Comparison of ENCODE assay signal across 1 cellular context in the genomic region with DNA sequence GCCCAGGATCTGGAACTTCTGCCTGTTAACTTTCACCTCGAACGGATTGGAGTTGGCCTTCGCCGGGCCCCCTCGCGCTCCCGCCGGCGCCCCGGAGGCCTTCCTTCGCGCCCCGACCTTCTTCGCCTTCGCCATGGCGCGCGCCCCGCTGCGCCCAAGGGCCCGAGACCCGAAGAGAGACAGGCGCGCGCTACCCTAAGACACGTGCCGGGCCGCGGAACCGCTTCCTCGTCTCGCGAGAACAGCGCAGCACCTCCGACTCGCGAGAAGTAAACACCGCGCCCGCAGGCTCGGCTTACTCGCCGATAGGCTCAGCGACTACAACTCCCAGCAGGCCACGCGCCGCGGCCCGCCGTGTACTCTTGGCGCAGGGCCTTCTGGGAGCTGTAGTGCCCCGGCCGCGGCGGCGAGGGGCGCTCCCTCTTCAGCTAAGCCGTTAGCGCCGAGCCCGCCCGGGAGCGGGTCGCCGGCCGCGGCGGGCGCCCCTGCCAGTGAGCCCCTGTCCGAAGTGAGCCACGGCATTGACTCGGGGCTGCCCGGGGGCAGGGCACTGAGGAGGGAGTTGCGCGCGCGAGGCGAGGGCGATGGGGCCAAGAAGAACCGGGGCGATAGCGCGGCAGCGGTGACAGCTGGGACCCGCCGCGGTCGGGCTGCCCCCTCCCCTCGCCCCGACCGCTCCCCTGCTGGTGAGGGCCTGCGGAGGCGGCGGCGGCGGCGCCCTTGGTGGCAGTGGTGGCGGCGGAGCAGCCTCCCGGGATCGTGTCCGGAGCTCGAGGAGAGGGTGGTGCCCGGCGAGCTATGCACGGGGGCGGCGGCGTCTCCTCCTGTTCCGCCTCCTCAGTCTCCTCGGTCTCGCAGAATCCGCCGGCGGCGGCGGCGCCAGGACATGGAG.
TF ChIP-seq lines count a peak whose summit lies in the region.

A gene (plus strand): TSS at position 387 of the 892 bp plus-strand sequence. CDS start 500 bp downstream, at position 887.
A gene (minus strand): TSS at position 222 of the 892 bp plus-strand sequence. CDS start 87 bp downstream, at position 135.

TF ChIP-seq in HepG2, 621 proteins besides CTCF, POLR2A, EP300 and RAD21 (continued from another document and continues in another):
- no peak; the same call in 1 of the 2 replicates for TF ChIP-seq HMG20B (CRISPR knock-in tag; conservative IDR thresholded peaks at IDR 0.05)
- peak; percentile 100 for TF ChIP-seq ZNF501 (CRISPR knock-in tag; IDR thresholded peaks at IDR 0.05)
- TF ChIP-seq GZF1 (CRISPR knock-in tag; IDR thresholded peaks at IDR 0.05): no peak
- peak; percentile 96 for TF ChIP-seq ZNF772 (CRISPR knock-in tag; IDR thresholded peaks at IDR 0.05)
- TF ChIP-seq KDM4B (CRISPR knock-in tag; IDR thresholded peaks at IDR 0.05): peak; percentile 70; the same call in 1 of the 2 replicates
- no peak; the same call in 1 of the 2 replicates for TF ChIP-seq AHR (CRISPR knock-in tag; IDR thresholded peaks at IDR 0.05)
- TF ChIP-seq, protein P1, sequence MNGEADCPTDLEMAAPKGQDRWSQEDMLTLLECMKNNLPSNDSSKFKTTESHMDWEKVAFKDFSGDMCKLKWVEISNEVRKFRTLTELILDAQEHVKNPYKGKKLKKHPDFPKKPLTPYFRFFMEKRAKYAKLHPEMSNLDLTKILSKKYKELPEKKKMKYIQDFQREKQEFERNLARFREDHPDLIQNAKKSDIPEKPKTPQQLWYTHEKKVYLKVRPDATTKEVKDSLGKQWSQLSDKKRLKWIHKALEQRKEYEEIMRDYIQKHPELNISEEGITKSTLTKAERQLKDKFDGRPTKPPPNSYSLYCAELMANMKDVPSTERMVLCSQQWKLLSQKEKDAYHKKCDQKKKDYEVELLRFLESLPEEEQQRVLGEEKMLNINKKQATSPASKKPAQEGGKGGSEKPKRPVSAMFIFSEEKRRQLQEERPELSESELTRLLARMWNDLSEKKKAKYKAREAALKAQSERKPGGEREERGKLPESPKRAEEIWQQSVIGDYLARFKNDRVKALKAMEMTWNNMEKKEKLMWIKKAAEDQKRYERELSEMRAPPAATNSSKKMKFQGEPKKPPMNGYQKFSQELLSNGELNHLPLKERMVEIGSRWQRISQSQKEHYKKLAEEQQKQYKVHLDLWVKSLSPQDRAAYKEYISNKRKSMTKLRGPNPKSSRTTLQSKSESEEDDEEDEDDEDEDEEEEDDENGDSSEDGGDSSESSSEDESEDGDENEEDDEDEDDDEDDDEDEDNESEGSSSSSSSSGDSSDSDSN (CRISPR knock-in tag; IDR thresholded peaks at IDR 0.05): peak; percentile 86
- TF ChIP-seq ZNF431 (CRISPR knock-in tag; IDR thresholded peaks at IDR 0.05; ENCODE audit: borderline replicate concordance, low read depth): no peak; the same call in 1 of the 2 replicates
- peak; percentile 97 for TF ChIP-seq ZFY (CRISPR knock-in tag; IDR thresholded peaks at IDR 0.05)
- TF ChIP-seq ZNF737 (CRISPR knock-in tag; IDR thresholded peaks at IDR 0.05; ENCODE audit: borderline replicate concordance): no peak; the same call in 1 of the 2 replicates
- TF ChIP-seq ZNF30 (CRISPR knock-in tag; IDR thresholded peaks at IDR 0.05): peak; percentile 99
- no peak for TF ChIP-seq NFRKB (IDR thresholded peaks at IDR 0.05)
- peak; percentile 95 for TF ChIP-seq ZSCAN9 (CRISPR knock-in tag; IDR thresholded peaks at IDR 0.05; ENCODE audit: borderline replicate concordance)
- TF ChIP-seq, protein P2, sequence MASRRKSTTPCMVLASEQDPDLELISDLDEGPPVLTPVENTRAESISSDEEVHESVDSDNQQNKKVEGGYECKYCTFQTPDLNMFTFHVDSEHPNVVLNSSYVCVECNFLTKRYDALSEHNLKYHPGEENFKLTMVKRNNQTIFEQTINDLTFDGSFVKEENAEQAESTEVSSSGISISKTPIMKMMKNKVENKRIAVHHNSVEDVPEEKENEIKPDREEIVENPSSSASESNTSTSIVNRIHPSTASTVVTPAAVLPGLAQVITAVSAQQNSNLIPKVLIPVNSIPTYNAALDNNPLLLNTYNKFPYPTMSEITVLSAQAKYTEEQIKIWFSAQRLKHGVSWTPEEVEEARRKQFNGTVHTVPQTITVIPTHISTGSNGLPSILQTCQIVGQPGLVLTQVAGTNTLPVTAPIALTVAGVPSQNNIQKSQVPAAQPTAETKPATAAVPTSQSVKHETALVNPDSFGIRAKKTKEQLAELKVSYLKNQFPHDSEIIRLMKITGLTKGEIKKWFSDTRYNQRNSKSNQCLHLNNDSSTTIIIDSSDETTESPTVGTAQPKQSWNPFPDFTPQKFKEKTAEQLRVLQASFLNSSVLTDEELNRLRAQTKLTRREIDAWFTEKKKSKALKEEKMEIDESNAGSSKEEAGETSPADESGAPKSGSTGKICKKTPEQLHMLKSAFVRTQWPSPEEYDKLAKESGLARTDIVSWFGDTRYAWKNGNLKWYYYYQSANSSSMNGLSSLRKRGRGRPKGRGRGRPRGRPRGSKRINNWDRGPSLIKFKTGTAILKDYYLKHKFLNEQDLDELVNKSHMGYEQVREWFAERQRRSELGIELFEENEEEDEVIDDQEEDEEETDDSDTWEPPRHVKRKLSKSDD (CRISPR knock-in tag; IDR thresholded peaks at IDR 0.05; ENCODE audit: low read depth): peak; percentile 73; the same call in 1 of the 2 replicates
- no peak for TF ChIP-seq SRF (IDR thresholded peaks at IDR 0.05; ENCODE audit: low read depth, low read length)
- no peak for TF ChIP-seq ZNF781 (CRISPR knock-in tag; IDR thresholded peaks at IDR 0.05; ENCODE audit: borderline replicate concordance, not compliant biosample characterization)
- TF ChIP-seq, protein P3, sequence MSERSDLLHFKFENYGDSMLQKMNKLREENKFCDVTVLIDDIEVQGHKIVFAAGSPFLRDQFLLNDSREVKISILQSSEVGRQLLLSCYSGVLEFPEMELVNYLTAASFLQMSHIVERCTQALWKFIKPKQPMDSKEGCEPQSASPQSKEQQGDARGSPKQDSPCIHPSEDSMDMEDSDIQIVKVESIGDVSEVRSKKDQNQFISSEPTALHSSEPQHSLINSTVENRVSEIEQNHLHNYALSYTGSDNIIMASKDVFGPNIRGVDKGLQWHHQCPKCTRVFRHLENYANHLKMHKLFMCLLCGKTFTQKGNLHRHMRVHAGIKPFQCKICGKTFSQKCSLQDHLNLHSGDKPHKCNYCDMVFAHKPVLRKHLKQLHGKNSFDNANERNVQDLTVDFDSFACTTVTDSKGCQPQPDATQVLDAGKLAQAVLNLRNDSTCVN (CRISPR knock-in tag; IDR thresholded peaks at IDR 0.05; ENCODE audit: borderline replicate concordance): peak; percentile 67; the same call in 1 of the 2 replicates
- TF ChIP-seq, protein P4, sequence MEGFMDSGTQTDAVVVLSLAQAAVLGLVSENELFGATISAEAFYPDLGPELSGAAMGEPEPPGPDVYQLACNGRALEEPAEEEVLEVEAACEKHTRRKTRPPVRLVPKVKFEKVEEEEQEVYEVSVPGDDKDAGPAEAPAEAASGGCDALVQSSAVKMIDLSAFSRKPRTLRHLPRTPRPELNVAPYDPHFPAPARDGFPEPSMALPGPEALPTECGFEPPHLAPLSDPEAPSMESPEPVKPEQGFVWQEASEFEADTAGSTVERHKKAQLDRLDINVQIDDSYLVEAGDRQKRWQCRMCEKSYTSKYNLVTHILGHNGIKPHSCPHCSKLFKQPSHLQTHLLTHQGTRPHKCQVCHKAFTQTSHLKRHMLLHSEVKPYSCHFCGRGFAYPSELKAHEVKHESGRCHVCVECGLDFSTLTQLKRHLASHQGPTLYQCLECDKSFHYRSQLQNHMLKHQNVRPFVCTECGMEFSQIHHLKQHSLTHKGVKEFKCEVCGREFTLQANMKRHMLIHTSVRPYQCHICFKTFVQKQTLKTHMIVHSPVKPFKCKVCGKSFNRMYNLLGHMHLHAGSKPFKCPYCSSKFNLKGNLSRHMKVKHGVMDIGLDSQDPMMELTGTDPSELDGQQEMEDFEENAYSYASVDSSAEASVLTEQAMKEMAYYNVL (CRISPR knock-in tag; IDR thresholded peaks at IDR 0.05; ENCODE audit: borderline replicate concordance): no peak; the same call in 1 of the 2 replicates
- 0 out of 2 replicates have a peak, but pooled peaks have one; percentile 82 for TF ChIP-seq ZNF670 (CRISPR knock-in tag; IDR thresholded peaks at IDR 0.05; ENCODE audit: borderline replicate concordance)
- 0 out of 2 replicates have a peak, but pooled peaks have one; percentile 30 for TF ChIP-seq PITX1 (CRISPR knock-in tag; IDR thresholded peaks at IDR 0.05)
- peak; percentile 77; the same call in 1 of the 2 replicates for TF ChIP-seq PAX8 (CRISPR knock-in tag; IDR thresholded peaks at IDR 0.05; ENCODE audit: borderline replicate concordance)
- TF ChIP-seq, protein P5, sequence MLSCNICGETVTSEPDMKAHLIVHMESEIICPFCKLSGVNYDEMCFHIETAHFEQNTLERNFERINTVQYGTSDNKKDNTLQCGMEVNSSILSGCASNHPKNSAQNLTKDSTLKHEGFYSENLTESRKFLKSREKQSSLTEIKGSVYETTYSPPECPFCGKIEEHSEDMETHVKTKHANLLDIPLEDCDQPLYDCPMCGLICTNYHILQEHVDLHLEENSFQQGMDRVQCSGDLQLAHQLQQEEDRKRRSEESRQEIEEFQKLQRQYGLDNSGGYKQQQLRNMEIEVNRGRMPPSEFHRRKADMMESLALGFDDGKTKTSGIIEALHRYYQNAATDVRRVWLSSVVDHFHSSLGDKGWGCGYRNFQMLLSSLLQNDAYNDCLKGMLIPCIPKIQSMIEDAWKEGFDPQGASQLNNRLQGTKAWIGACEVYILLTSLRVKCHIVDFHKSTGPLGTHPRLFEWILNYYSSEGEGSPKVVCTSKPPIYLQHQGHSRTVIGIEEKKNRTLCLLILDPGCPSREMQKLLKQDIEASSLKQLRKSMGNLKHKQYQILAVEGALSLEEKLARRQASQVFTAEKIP (CRISPR knock-in tag; IDR thresholded peaks at IDR 0.05; ENCODE audit: borderline replicate concordance): no peak
- TF ChIP-seq, protein P6, sequence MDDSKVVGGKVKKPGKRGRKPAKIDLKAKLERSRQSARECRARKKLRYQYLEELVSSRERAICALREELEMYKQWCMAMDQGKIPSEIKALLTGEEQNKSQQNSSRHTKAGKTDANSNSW (CRISPR knock-in tag; IDR thresholded peaks at IDR 0.05; ENCODE audit: borderline replicate concordance): peak; percentile 93; the same call in 1 of the 2 replicates
- peak; percentile 64; the same call in 1 of the 2 replicates for TF ChIP-seq NAIF1 (CRISPR knock-in tag; IDR thresholded peaks at IDR 0.05; ENCODE audit: borderline replicate concordance)
- TF ChIP-seq HNF4G (IDR thresholded peaks at IDR 0.05; ENCODE audit: borderline replicate concordance, low read depth, low read length): no peak
- TF ChIP-seq HNF4G (CRISPR knock-in tag; IDR thresholded peaks at IDR 0.05; ENCODE audit: borderline replicate concordance, low read depth): no peak; the same call in 1 of the 2 replicates
- TF ChIP-seq, protein P7, sequence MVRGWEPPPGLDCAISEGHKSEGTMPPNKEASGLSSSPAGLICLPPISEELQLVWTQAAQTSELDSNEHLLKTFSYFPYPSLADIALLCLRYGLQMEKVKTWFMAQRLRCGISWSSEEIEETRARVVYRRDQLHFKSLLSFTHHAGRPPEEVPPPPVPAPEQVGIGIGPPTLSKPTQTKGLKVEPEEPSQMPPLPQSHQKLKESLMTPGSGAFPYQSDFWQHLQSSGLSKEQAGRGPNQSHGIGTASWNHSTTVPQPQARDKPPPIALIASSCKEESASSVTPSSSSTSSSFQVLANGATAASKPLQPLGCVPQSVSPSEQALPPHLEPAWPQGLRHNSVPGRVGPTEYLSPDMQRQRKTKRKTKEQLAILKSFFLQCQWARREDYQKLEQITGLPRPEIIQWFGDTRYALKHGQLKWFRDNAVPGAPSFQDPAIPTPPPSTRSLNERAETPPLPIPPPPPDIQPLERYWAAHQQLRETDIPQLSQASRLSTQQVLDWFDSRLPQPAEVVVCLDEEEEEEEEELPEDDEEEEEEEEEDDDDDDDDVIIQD (CRISPR knock-in tag; IDR thresholded peaks at IDR 0.05; ENCODE audit: low read depth): 0 out of 2 replicates have a peak, but pooled peaks have one; percentile 43
- TF ChIP-seq ZBTB8A (CRISPR knock-in tag; IDR thresholded peaks at IDR 0.05; ENCODE audit: borderline replicate concordance, low read depth): peak; percentile 90; the same call in 1 of the 2 replicates
- TF ChIP-seq, protein P8, sequence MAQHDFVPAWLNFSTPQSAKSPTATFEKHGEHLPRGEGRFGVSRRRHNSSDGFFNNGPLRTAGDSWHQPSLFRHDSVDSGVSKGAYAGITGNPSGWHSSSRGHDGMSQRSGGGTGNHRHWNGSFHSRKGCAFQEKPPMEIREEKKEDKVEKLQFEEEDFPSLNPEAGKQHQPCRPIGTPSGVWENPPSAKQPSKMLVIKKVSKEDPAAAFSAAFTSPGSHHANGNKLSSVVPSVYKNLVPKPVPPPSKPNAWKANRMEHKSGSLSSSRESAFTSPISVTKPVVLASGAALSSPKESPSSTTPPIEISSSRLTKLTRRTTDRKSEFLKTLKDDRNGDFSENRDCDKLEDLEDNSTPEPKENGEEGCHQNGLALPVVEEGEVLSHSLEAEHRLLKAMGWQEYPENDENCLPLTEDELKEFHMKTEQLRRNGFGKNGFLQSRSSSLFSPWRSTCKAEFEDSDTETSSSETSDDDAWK (CRISPR knock-in tag; IDR thresholded peaks at IDR 0.05): no peak
- TF ChIP-seq TGIF2 (CRISPR knock-in tag; IDR thresholded peaks at IDR 0.05): no peak; the same call in none of the 2 replicates
- peak; percentile 97 for TF ChIP-seq FOXA3 (CRISPR knock-in tag; IDR thresholded peaks at IDR 0.05)
- peak; percentile 100 for TF ChIP-seq THAP11 (CRISPR knock-in tag; IDR thresholded peaks at IDR 0.05)
